ENCODE assay signal across 1 cellular context in genomic region chr11:70428701-70429427, GRCh38.
TF ChIP-seq lines count a peak whose summit lies in the region.

No MANE protein-coding gene starts in this region.

TF ChIP-seq in K562, 482 proteins besides CTCF, POLR2A, EP300 and RAD21:
- TF ChIP-seq MYNN (IDR thresholded peaks at IDR 0.05) (0 out of 2 replicates have a peak, but pooled peaks have one; percentile 19), MYNN (CRISPR knock-in tag; IDR thresholded peaks at IDR 0.05) (no peak), MXI1 (IDR thresholded peaks at IDR 0.05; ENCODE audit: low read depth, low read length) (no peak)
